Comparison of ENCODE assay signal across 28 cellular contexts in the genomic region with DNA sequence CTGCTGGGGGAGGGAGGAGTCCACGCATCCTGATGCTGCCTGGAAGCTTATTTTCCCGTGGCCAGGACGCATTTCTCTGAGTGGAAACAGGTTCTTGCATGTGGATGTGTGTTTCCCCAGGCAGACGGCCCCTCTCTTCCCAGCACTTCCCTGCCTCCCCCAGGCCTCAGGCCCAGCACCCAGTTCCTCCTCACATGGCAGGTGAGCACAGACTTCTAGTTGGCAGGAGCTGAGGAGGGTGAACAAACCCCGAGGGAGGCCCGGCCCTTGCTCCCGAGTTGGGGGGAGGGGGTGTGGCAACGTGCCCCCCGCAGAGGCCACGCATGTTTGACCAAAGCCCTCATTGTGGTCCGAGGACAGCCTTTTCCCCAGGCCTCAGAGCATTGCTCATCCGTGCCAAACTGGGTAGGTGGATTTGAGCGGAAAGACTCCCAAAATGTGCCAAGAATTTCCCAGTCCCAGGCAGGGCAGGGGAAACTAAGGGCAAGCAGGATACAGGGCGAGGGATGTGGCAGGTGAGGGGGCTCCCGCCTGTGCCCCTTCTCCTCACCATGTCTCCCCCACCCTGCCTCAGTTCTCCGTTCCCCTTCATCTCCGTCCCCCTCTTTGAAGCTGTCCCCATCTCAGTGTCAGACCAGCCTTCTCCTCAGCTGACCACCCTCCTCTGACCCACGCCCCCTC. TPM values are rescaled to one million over a fixed set of nuclear protein-coding genes. Genes with fewer than 3 reads are reported as not detected.
"Had no signal": no experiment of that assay in that cellular context is flagged by ENCODE, and none has a peak within 500 bp of the region (broad histone marks: within the 10 kb centered on the region; RNA-seq: fewer than 3 reads in every experiment).

No MANE protein-coding gene starts in this region.

- H3K4me3 ChIP-seq: ascending aorta, cardiac muscle cell, Peyer's patch, SJSA1 had no signal

- H3K4me3 Mint-ChIP-seq: activated CD8-positive, alpha-beta T cell treated with anti-CD3 and anti-CD28 coated beads, Interleukin-2, amount 10 ng/mL, durations not matched to agents 7 days and 5 days; activated naive CD4-positive, alpha-beta T cell treated with anti-CD3 and anti-CD28 coated beads, Interleukin-2, amount 50 U/mL, for 24 hours; T-helper 1 cell treated with Interleukin-12 subunit alpha and Interleukin-12 subunit beta and Interleukin-4 antibody, amounts not matched to agents 30 μg/mL and 1 μg/mL, for 36 hours had no signal

- H3K27ac ChIP-seq: ascending aorta, brain microvascular endothelial cell, cardiac muscle cell, Peyer's patch, RWPE1, SJSA1 had no signal

- H3K9me3 Mint-ChIP-seq: activated naive CD4-positive, alpha-beta T cell treated with anti-CD3 and anti-CD28 coated beads, Interleukin-2, amount 50 U/mL, for 24 hours; T-helper 1 cell treated with Interleukin-12 subunit alpha and Interleukin-12 subunit beta and Interleukin-4 antibody, amounts not matched to agents 30 μg/mL and 1 μg/mL, for 36 hours had no signal

- H3K4me1 ChIP-seq: ascending aorta, Peyer's patch, SJSA1 had no signal

- H3K36me3 ChIP-seq: Peyer's patch, SJSA1 had no signal

- DNase-seq: activated CD4-positive, alpha-beta T cell treated with anti-CD3 and anti-CD28 coated beads for 48 hours; activated CD4-positive, alpha-beta T cell treated with anti-CD3 and anti-CD28 coated beads, Interleukin-2, amount 50 U/mL, for 4 hours; activated CD4-positive, CD25-positive, alpha-beta regulatory T cell treated with anti-CD3 and anti-CD28 coated beads, Interleukin-2, amount 50 U/mL, for 72 hours; activated CD8-positive, alpha-beta memory T cell treated with anti-CD3 and anti-CD28 coated beads, Interleukin-2, amount 50 U/mL, for 48 hours; activated CD8-positive, alpha-beta T cell treated with anti-CD3 and anti-CD28 coated beads, Interleukin-2, amount 10 ng/mL, durations not matched to agents 7 days and 5 days; activated T-cell treated with anti-CD3 and anti-CD28 coated beads, Interleukin-2, amount 50 U/mL, for 1 hour; brain microvascular endothelial cell; KG1; NCI-H1092; NCI-H1417; NCI-H2029; NCI-H2107; NCI-H2171 treated with DMSO at 0.1 percent for 48 hours; NCI-H226; NCI-H526 treated with DMSO at 0.1 percent for 48 hours; NCI-H82; Peyer's patch; SHP77 had no signal

- H3K36me3 Mint-ChIP-seq: activated naive CD4-positive, alpha-beta T cell treated with anti-CD3 and anti-CD28 coated beads, Interleukin-2, amount 50 U/mL, for 24 hours had no signal

- ATAC-seq: activated CD8-positive, alpha-beta T cell treated with anti-CD3 and anti-CD28 coated beads, Interleukin-2, amount 10 ng/mL, durations not matched to agents 7 days and 5 days had no signal

- H3K27me3 ChIP-seq: ascending aorta, brain microvascular endothelial cell, cardiac muscle cell, Peyer's patch, SJSA1 had no signal

- H3K27me3 Mint-ChIP-seq: activated naive CD4-positive, alpha-beta T cell treated with anti-CD3 and anti-CD28 coated beads, Interleukin-2, amount 50 U/mL, for 24 hours had no signal

- H3K9me3 ChIP-seq: ascending aorta, Peyer's patch, SJSA1 had no signal

- H3K4me1 Mint-ChIP-seq: activated naive CD4-positive, alpha-beta T cell treated with anti-CD3 and anti-CD28 coated beads, Interleukin-2, amount 50 U/mL, for 24 hours had no signal

- H3K27ac Mint-ChIP-seq: activated CD8-positive, alpha-beta T cell treated with anti-CD3 and anti-CD28 coated beads, Interleukin-2, amount 10 ng/mL, durations not matched to agents 7 days and 5 days; activated naive CD4-positive, alpha-beta T cell treated with anti-CD3 and anti-CD28 coated beads, Interleukin-2, amount 50 U/mL, for 24 hours; T-helper 1 cell treated with Interleukin-12 subunit alpha and Interleukin-12 subunit beta and Interleukin-4 antibody, amounts not matched to agents 30 μg/mL and 1 μg/mL, for 36 hours had no signal

RNA-seq across cellular contexts. Expression of a gene that starts 1.5 kb away (rescaled TPM):
- total RNA-seq: activated CD8-positive, alpha-beta T cell treated with anti-CD3 and anti-CD28 coated beads, Interleukin-2, amount 10 ng/mL, durations not matched to agents 7 days and 5 days; ascending aorta; cardiac muscle cell; LHCN-M2; M059J; NCI-H460; OCI-LY7; Peyer's patch; SJSA1 had no signal
- polyA plus RNA-seq: cardiac muscle cell had no signal

RNA-seq across cellular contexts. Expression of a gene that starts 6.8 kb away (rescaled TPM):
- total RNA-seq: activated CD8-positive, alpha-beta T cell treated with anti-CD3 and anti-CD28 coated beads, Interleukin-2, amount 10 ng/mL, durations not matched to agents 7 days and 5 days; ascending aorta; cardiac muscle cell; LHCN-M2; M059J; NCI-H460; OCI-LY7; Peyer's patch; SJSA1 had no signal
- polyA plus RNA-seq: cardiac muscle cell had no signal

RNA-seq across cellular contexts. Expression of a gene that starts 10.0 kb away (rescaled TPM):
- total RNA-seq: activated CD8-positive, alpha-beta T cell treated with anti-CD3 and anti-CD28 coated beads, Interleukin-2, amount 10 ng/mL, durations not matched to agents 7 days and 5 days; ascending aorta; cardiac muscle cell; LHCN-M2; M059J; NCI-H460; OCI-LY7; Peyer's patch; SJSA1 had no signal
- polyA plus RNA-seq: cardiac muscle cell had no signal
